Comparison of ENCODE assay signal across 14 cellular contexts in genomic region chr20:22578221-22579118, GRCh38. TPM values are rescaled to one million over a fixed set of nuclear protein-coding genes. Genes with fewer than 3 reads are reported as not detected.
A peak's percentile ranks its signal among the peaks of the same experiment; 100 is the strongest.
DNase-seq lines count a peak whose midpoint lies in the region; ATAC-seq and TF ChIP-seq lines count a peak whose summit lies in the region.
"Had no signal": no experiment of that assay in that cellular context is flagged by ENCODE, and none has a peak within 500 bp of the region (broad histone marks: within the 10 kb centered on the region; RNA-seq: fewer than 3 reads in every experiment).

No MANE protein-coding gene starts in this region.

- H3K36me3 ChIP-seq in left ventricle myocardium inferior (no peaks in the 10 kb centered on the region), heart right ventricle (no peaks in the 10 kb centered on the region), muscle layer of duodenum (ENCODE audit: control insufficient read depth in 1 of 2, insufficient read depth in 2 of 2, low read length in 2 of 2) (no peaks in the 10 kb centered on the region)

- WGBS in heart right ventricle, 2 donors: 1 to 3% methylated on average over 56 of the region's 56 CpGs

- H3K27me3 ChIP-seq in left ventricle myocardium inferior (ENCODE audit: low read depth) (peaks cover 99% of the 10 kb centered on the region), heart right ventricle (peaks cover 52 to 100% (median 100%) of the 10 kb centered on the region in 7 donors), muscle layer of duodenum (ENCODE audit: low read depth, low read length) (peaks cover 77% of the 10 kb centered on the region)

- H3K9me3 Mint-ChIP-seq in endothelial cell (ENCODE audit: unreplicated experiment): no peaks in the 10 kb centered on the region
- H3K9me3 Mint-ChIP-seq in effector memory CD8-positive, alpha-beta T cell: peaks cover 2 to 5% of the 10 kb centered on the region in 2 donors
- H3K9me3 Mint-ChIP-seq: activated T-helper 1 cell treated with anti-CD3 and anti-CD28 coated beads, Interleukin-12 subunit alpha, Interleukin-12 subunit beta, Interleukin-2, Interleukin-4 antibody, amounts not matched to agents 30 ng/mL and 10 ng/mL and 1 ng/mL, durations not matched to agents 14 hours and 24 hours and 36 hours had no signal

- no peak overlapping the region for H3K27ac ChIP-seq in left ventricle myocardium inferior (replicated peaks)
- H3K27ac ChIP-seq in heart right ventricle: no peak overlapping the region
- no peak overlapping the region for H3K27ac ChIP-seq in muscle layer of duodenum (ENCODE audit: low read length)
- H3K27ac ChIP-seq: epithelial cell of prostate, SK-N-MC had no signal

- intact Hi-C loops in left ventricle myocardium inferior (cut with micrococcal nuclease): no loop called here
- intact Hi-C loops in heart right ventricle (cut with DNase I): no loop called here

- no peak for DNase-seq in left ventricle myocardium inferior
- no peak for DNase-seq in heart right ventricle
- peak; percentile 21 for DNase-seq in endothelial cell (ENCODE audit: low spot score)
- no peak for DNase-seq in G401 (ENCODE audit: low spot score)
- no peak for DNase-seq in effector memory CD8-positive, alpha-beta T cell
- DNase-seq in NCI-H1048 (lab: John Stamatoyannopoulos, UW): no peak
- no peak for DNase-seq in NCI-H2171 treated with DMSO at 0.1 percent for 48 hours (lab: John Stamatoyannopoulos, UW)
- DNase-seq: KBM-7, NCI-H1694 had no signal

- no peaks in the 10 kb centered on the region for H3K36me3 Mint-ChIP-seq in endothelial cell (ENCODE audit: low read depth, unreplicated experiment)
- H3K36me3 Mint-ChIP-seq in effector memory CD8-positive, alpha-beta T cell (ENCODE audit: insufficient read depth): no peaks in the 10 kb centered on the region

- H3K27me3 Mint-ChIP-seq in endothelial cell (ENCODE audit: unreplicated experiment): peaks cover 38% of the 10 kb centered on the region
- peaks cover 50 to 84% of the 10 kb centered on the region in 2 donors for H3K27me3 Mint-ChIP-seq in effector memory CD8-positive, alpha-beta T cell

- TF ChIP-seq CTCF in left ventricle myocardium inferior (IDR thresholded peaks at IDR 0.05; ENCODE audit: borderline replicate concordance) (no peak), heart right ventricle (IDR thresholded peaks at IDR 0.05) (no peak), endothelial cell (IDR thresholded peaks at IDR 0.05; ENCODE audit: unreplicated experiment) (no peak)

- peaks cover 35% of the 10 kb centered on the region for H3K4me1 Mint-ChIP-seq in endothelial cell (ENCODE audit: unreplicated experiment)
- H3K4me1 Mint-ChIP-seq in effector memory CD8-positive, alpha-beta T cell (ENCODE audit: low read depth in 2 of 2): no peaks in the 10 kb centered on the region

- peak overlapping the region; percentile 33 for H3K4me3 ChIP-seq in left ventricle myocardium inferior
- H3K4me3 ChIP-seq in heart right ventricle: peak overlapping the region in 1 of 10 donors; percentile 5
- peak overlapping the region; percentile 21 to 40 for H3K4me3 ChIP-seq in muscle layer of duodenum (ENCODE audit: low read depth in 1 of 2, low read length in 2 of 2)
- H3K4me3 ChIP-seq: SK-N-MC had no signal

- no peak for ATAC-seq in heart right ventricle
- ATAC-seq in effector memory CD8-positive, alpha-beta T cell (replicated peaks): no peak
- ATAC-seq: activated CD4-positive, CD25-positive, alpha-beta regulatory T cell treated with anti-CD3 and anti-CD28 coated beads, Interleukin-2, amount 50 U/mL, for 24 hours had no signal

- H3K4me1 ChIP-seq in left ventricle myocardium inferior: peaks cover 36% of the 10 kb centered on the region
- peaks cover 0 to 33% (median 18%) of the 10 kb centered on the region in 9 donors for H3K4me1 ChIP-seq in heart right ventricle
- peaks cover 3 to 30% of the 10 kb centered on the region in 2 donors for H3K4me1 ChIP-seq in muscle layer of duodenum (ENCODE audit: control insufficient read depth in 1 of 2, insufficient read depth in 2 of 2, low read length in 2 of 2)

- H3K27ac Mint-ChIP-seq in endothelial cell (ENCODE audit: unreplicated experiment): peak overlapping the region; percentile 20
- H3K27ac Mint-ChIP-seq in effector memory CD8-positive, alpha-beta T cell: no peak overlapping the region
- H3K27ac Mint-ChIP-seq: activated T-helper 1 cell treated with anti-CD3 and anti-CD28 coated beads, Interleukin-12 subunit alpha, Interleukin-12 subunit beta, Interleukin-2, Interleukin-4 antibody, amounts not matched to agents 30 ng/mL and 10 ng/mL and 1 ng/mL, durations not matched to agents 14 hours and 24 hours and 36 hours had no signal

- no peaks in the 10 kb centered on the region for H3K9me3 ChIP-seq in left ventricle myocardium inferior (replicated peaks)
- H3K9me3 ChIP-seq in heart right ventricle: no peaks in the 10 kb centered on the region
- H3K9me3 ChIP-seq in muscle layer of duodenum (ENCODE audit: control insufficient read depth in 1 of 2, low read length in 2 of 2): no peaks in the 10 kb centered on the region

- in situ Hi-C loops in G401 (cut with HindIII; ENCODE audit: low sequenced_read_pairs): no loop called here

- H3K4me3 Mint-ChIP-seq in endothelial cell (ENCODE audit: unreplicated experiment): no peak overlapping the region
- H3K4me3 Mint-ChIP-seq in effector memory CD8-positive, alpha-beta T cell: no peak overlapping the region
- H3K4me3 Mint-ChIP-seq: activated T-helper 1 cell treated with anti-CD3 and anti-CD28 coated beads, Interleukin-12 subunit alpha, Interleukin-12 subunit beta, Interleukin-2, Interleukin-4 antibody, amounts not matched to agents 30 ng/mL and 10 ng/mL and 1 ng/mL, durations not matched to agents 14 hours and 24 hours and 36 hours had no signal

RNA-seq across cellular contexts. Expression of gene FOXA2, which starts 5.9 kb away (rescaled TPM):
- total RNA-seq in left ventricle myocardium inferior (not detected), heart right ventricle (not detected), endothelial cell (ENCODE audit: unreplicated experiment) (0.59 TPM)
- not detected for polyA plus RNA-seq in heart right ventricle
- total RNA-seq in G401 (2014; rRNA removed; shearing (Covaris generic)): not detected in 2 replicates
- total RNA-seq: activated T-helper 1 cell treated with anti-CD3 and anti-CD28 coated beads, Interleukin-12 subunit alpha, Interleukin-12 subunit beta, Interleukin-2, Interleukin-4 antibody, amounts not matched to agents 30 ng/mL and 10 ng/mL and 1 ng/mL, durations not matched to agents 14 hours and 24 hours and 36 hours had no signal
